ENCODE assay signal across 19 cellular contexts in the genomic region with DNA sequence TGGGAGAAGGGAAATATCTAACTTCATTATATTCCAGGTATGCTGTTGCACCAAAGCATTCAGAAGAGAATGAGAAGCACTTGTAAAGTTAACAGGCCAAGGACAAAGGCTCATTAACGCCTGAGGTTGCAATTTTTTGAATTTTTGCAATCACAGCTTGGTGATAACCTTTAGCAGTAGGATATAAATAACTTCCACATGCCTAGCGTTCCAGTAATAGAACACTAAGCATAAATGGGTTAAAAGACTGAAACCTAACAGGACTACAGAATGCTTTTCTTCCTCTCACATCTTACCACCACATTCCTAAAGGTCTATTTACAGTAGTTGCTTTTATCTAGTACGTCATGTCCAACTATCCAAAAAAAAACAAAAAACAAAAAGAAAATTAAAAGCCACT. TPM values are rescaled to one million over a fixed set of nuclear protein-coding genes. Genes with fewer than 3 reads are reported as not detected.
DNase-seq lines count a peak whose midpoint lies in the region; ATAC-seq and TF ChIP-seq lines count a peak whose summit lies in the region.
"Had no signal": no experiment of that assay in that cellular context is flagged by ENCODE, and none has a peak within 500 bp of the region (broad histone marks: within the 10 kb centered on the region; RNA-seq: fewer than 3 reads in every experiment).

No MANE protein-coding gene starts in this region.

- H3K4me3 ChIP-seq in MM.1S (ENCODE audit: low read length) = no peak overlapping the region
- H3K4me3 ChIP-seq in brain microvascular endothelial cell (ENCODE audit: low read depth, low read length) = no peak overlapping the region
- no peak overlapping the region for H3K4me3 ChIP-seq in PC-3 (ENCODE audit: low read length)
- H3K4me3 ChIP-seq: prostate gland had no signal

- no peaks in the 10 kb centered on the region; the same call in 1 of the 2 replicates for H3K27me3 ChIP-seq in MM.1S (replicated peaks; ENCODE audit: insufficient read depth, low read length)
- no peaks in the 10 kb centered on the region for H3K27me3 ChIP-seq in brain microvascular endothelial cell (replicated peaks)
- H3K27me3 ChIP-seq in PC-3 (ENCODE audit: low read length) = no peaks in the 10 kb centered on the region

- POLR2A ChIA-PET in PC-3 (lab: Charles Lee; ENCODE audit: unreplicated experiment) = no interaction called here

- H3K9me2 ChIP-seq in MM.1S (replicated peaks; ENCODE audit: insufficient read depth, low read length) (no peaks in the 10 kb centered on the region), PC-3 (replicated peaks; ENCODE audit: low read length) (no peaks in the 10 kb centered on the region)

- H2AFZ ChIP-seq in MM.1S (ENCODE audit: low read length) (no peak overlapping the region), PC-3 (ENCODE audit: low read length) (no peak overlapping the region)

- 0 out of 2 replicates have a peak, but pooled peaks cover 6% of the 10 kb centered on the region for H3K79me2 ChIP-seq in MM.1S (ENCODE audit: low read length)
- H3K79me2 ChIP-seq in PC-3 (ENCODE audit: low read length) = no peaks in the 10 kb centered on the region

- H4K20me1 ChIP-seq in MM.1S (ENCODE audit: insufficient read depth, low read length) (no peaks in the 10 kb centered on the region), PC-3 (ENCODE audit: low read length) (no peaks in the 10 kb centered on the region)

- H3K9me3 ChIP-seq in MM.1S (replicated peaks; ENCODE audit: insufficient read depth, low read length) (no peaks in the 10 kb centered on the region), PC-3 (ENCODE audit: low read length) (no peaks in the 10 kb centered on the region)
- H3K9me3 ChIP-seq: prostate gland had no signal

- H3K36me3 Mint-ChIP-seq in stimulated activated naive B cell treated with anti-CD40 and anti-IgM and Interleukin-4, amounts not matched to agents 10 μg/mL and 1 μg/mL and 100 μg/mL, for 72 hours = peaks cover 5 to 6% of the 10 kb centered on the region in 2 donors
- H3K36me3 Mint-ChIP-seq in activated T-cell treated with anti-CD3 and anti-CD28 coated beads, Interleukin-2, amount 50 U/mL, for 4 hours (ENCODE audit: insufficient read depth) = peaks cover 10% of the 10 kb centered on the region

- in situ Hi-C loops in brain microvascular endothelial cell (cut with HindIII; ENCODE audit: low pct_ligation_motif_present, low sequenced_read_pairs) = no loop called here

- H3K36me3 ChIP-seq in MM.1S (replicated peaks; ENCODE audit: insufficient read depth, low read length) (no peaks in the 10 kb centered on the region), brain microvascular endothelial cell (replicated peaks) (no peaks in the 10 kb centered on the region), PC-3 (ENCODE audit: low read depth, low read length) (0 out of 2 replicates have a peak, but pooled peaks cover 6% of the 10 kb centered on the region)
- H3K36me3 ChIP-seq: prostate gland had no signal

- CTCF ChIA-PET in PC-3 (lab: Charles Lee) = no interaction called here

- H3K4me2 ChIP-seq in MM.1S (ENCODE audit: low read depth, low read length) (peak overlapping the region; percentile 62), PC-3 (ENCODE audit: low read length) (no peak overlapping the region)

- H3K9ac ChIP-seq in MM.1S (ENCODE audit: low read length) (no peak overlapping the region), PC-3 (ENCODE audit: low read length) (no peak overlapping the region)

- TF ChIP-seq CTCF in MM.1S (IDR thresholded peaks at IDR 0.05; ENCODE audit: low read length) = no peak
- TF ChIP-seq CTCF in brain microvascular endothelial cell (IDR thresholded peaks at IDR 0.05; ENCODE audit: low read depth, low read length, missing control alignments) = no peak
- TF ChIP-seq CTCF in PC-3 (conservative IDR thresholded peaks at IDR 0.05; ENCODE audit: low read depth, low read length) = no peak

- H3K4me1 Mint-ChIP-seq in stimulated activated naive B cell treated with anti-CD40 and anti-IgM and Interleukin-4, amounts not matched to agents 10 μg/mL and 1 μg/mL and 100 μg/mL, for 72 hours = peaks cover 28 to 47% of the 10 kb centered on the region in 2 donors
- H3K4me1 Mint-ChIP-seq in activated T-cell treated with anti-CD3 and anti-CD28 coated beads, Interleukin-2, amount 50 U/mL, for 4 hours (ENCODE audit: low read depth) = peaks cover 51% of the 10 kb centered on the region

- BruUV-seq in PC-3 (replicated peaks; lab: Mats Ljungman, UMichigan) = no TSS peak

- ATAC-seq in stimulated activated naive B cell treated with anti-CD40 and anti-IgM and Interleukin-4, amounts not matched to agents 10 μg/mL and 1 μg/mL and 100 μg/mL, for 72 hours (replicated peaks) = no peak
- ATAC-seq in PC-3 = no peak
- no peak for ATAC-seq in activated T-cell treated with anti-CD3 and anti-CD28 coated beads, Interleukin-2, amount 50 U/mL, for 4 hours
- ATAC-seq: esophagus mucosa had no signal

- peak overlapping the region; percentile 47 for H3K27ac Mint-ChIP-seq in stimulated activated naive B cell treated with anti-CD40 and anti-IgM and Interleukin-4, amounts not matched to agents 10 μg/mL and 1 μg/mL and 100 μg/mL, for 72 hours
- H3K27ac Mint-ChIP-seq: activated naive CD8-positive, alpha-beta T cell treated with anti-CD3 and anti-CD28 coated beads, Interleukin-2, amount 10 ng/mL, durations not matched to agents 7 days and 5 days; T-helper 2 cell treated with Interferon-gamma antibody and Interleukin-4, amounts not matched to agents 5 μg/mL and 100 μg/mL, for 36 hours had no signal

- intact Hi-C loops in PC-3 (cut with micrococcal nuclease) = no loop called here

- H3K9me3 Mint-ChIP-seq in stimulated activated naive B cell treated with anti-CD40 and anti-IgM and Interleukin-4, amounts not matched to agents 10 μg/mL and 1 μg/mL and 100 μg/mL, for 72 hours = peaks cover 2 to 4% of the 10 kb centered on the region in 2 donors
- H3K9me3 Mint-ChIP-seq in activated T-cell treated with anti-CD3 and anti-CD28 coated beads, Interleukin-2, amount 50 U/mL, for 4 hours = no peaks in the 10 kb centered on the region

- DNase-seq in MM.1S (peak; percentile 72), brain microvascular endothelial cell (no peak), iris pigment epithelial cell (ENCODE audit: low read depth) (peak; percentile 62), PC-3 (no peak)
- DNase-seq in stimulated activated naive B cell treated with anti-CD40 and anti-IgM and Interleukin-4, amounts not matched to agents 10 μg/mL and 1 μg/mL and 100 μg/mL, for 72 hours = no peak
- no peak for DNase-seq in activated CD4-positive, CD25-positive, alpha-beta regulatory T cell (lab: John Stamatoyannopoulos, UW)
- no peak for DNase-seq in activated T-cell treated with anti-CD3 and anti-CD28 coated beads, Interleukin-2, amount 50 U/mL, for 4 hours
- DNase-seq: activated naive CD8-positive, alpha-beta T cell treated with anti-CD3 and anti-CD28 coated beads, Interleukin-2, amount 10 ng/mL, durations not matched to agents 7 days and 5 days; activated T-cell treated with anti-CD3 and anti-CD28 coated beads for 4 hours; DMS79 treated with DMSO at 0.1 percent for 48 hours; KG1; NCI-H1417 treated with DMSO at 0.1 percent for 48 hours; NCI-H2227 treated with DMSO at 0.1 percent for 48 hours; SHP77 treated with DMSO at 0.1 percent for 48 hours; stimulated activated CD4-positive, alpha-beta T cell treated with anti-CD3 and anti-CD28 coated beads, Interleukin-15, amount 100 ng/mL, for 24 hours had no signal

- H3K4me3 Mint-ChIP-seq in stimulated activated naive B cell treated with anti-CD40 and anti-IgM and Interleukin-4, amounts not matched to agents 10 μg/mL and 1 μg/mL and 100 μg/mL, for 72 hours = no peak overlapping the region
- H3K4me3 Mint-ChIP-seq in activated T-cell treated with anti-CD3 and anti-CD28 coated beads, Interleukin-2, amount 50 U/mL, for 4 hours = no peak overlapping the region
- H3K4me3 Mint-ChIP-seq: activated naive CD8-positive, alpha-beta T cell treated with anti-CD3 and anti-CD28 coated beads, Interleukin-2, amount 10 ng/mL, durations not matched to agents 7 days and 5 days; T-helper 2 cell treated with Interferon-gamma antibody and Interleukin-4, amounts not matched to agents 5 μg/mL and 100 μg/mL, for 36 hours had no signal

- H3K27ac ChIP-seq in MM.1S (ENCODE audit: low read length) (peak overlapping the region; percentile 21; the same call in 1 of the 2 replicates), brain microvascular endothelial cell (peak overlapping the region; percentile 57), PC-3 (ENCODE audit: low read length) (no peak overlapping the region)
- H3K27ac ChIP-seq: C4-2B, prostate gland had no signal

- H3K4me1 ChIP-seq in MM.1S (ENCODE audit: low read length) (peaks cover 39% of the 10 kb centered on the region), PC-3 (ENCODE audit: insufficient read depth, low read length) (no peaks in the 10 kb centered on the region)
- H3K4me1 ChIP-seq: prostate gland had no signal

- H3F3A ChIP-seq in MM.1S (ENCODE audit: insufficient read depth, low read length) = peaks cover 25% of the 10 kb centered on the region
- H3F3A ChIP-seq in PC-3 (ENCODE audit: low read length, unreplicated experiment) = no peaks in the 10 kb centered on the region

- H3K27me3 Mint-ChIP-seq in stimulated activated naive B cell treated with anti-CD40 and anti-IgM and Interleukin-4, amounts not matched to agents 10 μg/mL and 1 μg/mL and 100 μg/mL, for 72 hours = no peaks in the 10 kb centered on the region
- H3K27me3 Mint-ChIP-seq in activated T-cell treated with anti-CD3 and anti-CD28 coated beads, Interleukin-2, amount 50 U/mL, for 4 hours (ENCODE audit: low read depth) = no peaks in the 10 kb centered on the region
- H3K27me3 Mint-ChIP-seq: activated naive CD8-positive, alpha-beta T cell treated with anti-CD3 and anti-CD28 coated beads, Interleukin-2, amount 10 ng/mL, durations not matched to agents 7 days and 5 days had no signal

RNA-seq across cellular contexts. Expression of gene IMPG2, which starts 57.4 kb away (rescaled TPM):
- 0.17 and 0.18 TPM in 2 replicates for total RNA-seq in PC-3 (2014; rRNA removed)
- total RNA-seq in activated T-cell treated with anti-CD3 and anti-CD28 coated beads, Interleukin-2, amount 50 U/mL, for 4 hours = under 1 TPM; 0.03 to 0.05 (median 0.05) TPM

Comparison
In these comparisons a context has a peak if more than half of its experiments do, and no peak if none do; other contexts are left out.
1. DNase-seq: peak in MM.1S (single experiment) and iris pigment epithelial cell (single experiment); none in brain microvascular endothelial cell (single experiment), stimulated activated naive B cell treated with anti-CD40 and anti-IgM and Interleukin-4, amounts not matched to agents 10 μg/mL and 1 μg/mL and 100 μg/mL, for 72 hours (single experiment), activated CD4-positive, CD25-positive, alpha-beta regulatory T cell (0 of 4), PC-3 (single experiment) and activated T-cell treated with anti-CD3 and anti-CD28 coated beads, Interleukin-2, amount 50 U/mL, for 4 hours (single experiment).